In the genomic region with DNA sequence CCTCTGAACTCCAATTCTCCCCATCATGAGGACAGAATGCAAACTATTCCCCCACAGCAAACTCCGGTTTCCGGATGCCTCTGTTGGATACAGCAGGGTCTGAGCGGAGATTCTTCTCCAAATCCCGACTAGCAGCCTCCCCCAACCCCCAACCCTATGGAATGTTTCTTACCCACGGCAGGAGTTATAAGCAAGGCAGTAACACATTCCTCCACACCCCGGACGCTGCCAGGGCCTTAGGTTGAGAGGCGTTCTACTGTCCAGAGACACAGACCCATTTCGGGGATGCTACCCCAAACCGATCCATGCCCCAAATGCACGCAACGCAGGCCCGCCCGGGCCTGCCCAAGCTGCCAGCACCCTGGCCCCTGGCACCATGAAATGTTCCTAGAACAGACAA, we compare ENCODE assay signal across 11 cellular contexts.
"Had no signal": no experiment of that assay in that cellular context is flagged by ENCODE, and none has a peak within 500 bp of the region (broad histone marks: within the 10 kb centered on the region; RNA-seq: fewer than 3 reads in every experiment).

No MANE protein-coding gene starts in this region.

- DNase-seq: activated CD4-positive, alpha-beta memory T cell treated with anti-CD3 and anti-CD28 coated beads for 36 hours; activated naive CD4-positive, alpha-beta T cell; colonic mucosa; effector CD8-positive, alpha-beta T cell; left cardiac atrium; mucosa of descending colon; natural killer cell; occipital lobe; stimulated activated CD4-positive, alpha-beta T cell treated with anti-CD3 and anti-CD28 coated beads, Interleukin-4, amount 100 ng/mL, for 4 hours; stomach; T-helper 9 cell had no signal
